In the genomic region with DNA sequence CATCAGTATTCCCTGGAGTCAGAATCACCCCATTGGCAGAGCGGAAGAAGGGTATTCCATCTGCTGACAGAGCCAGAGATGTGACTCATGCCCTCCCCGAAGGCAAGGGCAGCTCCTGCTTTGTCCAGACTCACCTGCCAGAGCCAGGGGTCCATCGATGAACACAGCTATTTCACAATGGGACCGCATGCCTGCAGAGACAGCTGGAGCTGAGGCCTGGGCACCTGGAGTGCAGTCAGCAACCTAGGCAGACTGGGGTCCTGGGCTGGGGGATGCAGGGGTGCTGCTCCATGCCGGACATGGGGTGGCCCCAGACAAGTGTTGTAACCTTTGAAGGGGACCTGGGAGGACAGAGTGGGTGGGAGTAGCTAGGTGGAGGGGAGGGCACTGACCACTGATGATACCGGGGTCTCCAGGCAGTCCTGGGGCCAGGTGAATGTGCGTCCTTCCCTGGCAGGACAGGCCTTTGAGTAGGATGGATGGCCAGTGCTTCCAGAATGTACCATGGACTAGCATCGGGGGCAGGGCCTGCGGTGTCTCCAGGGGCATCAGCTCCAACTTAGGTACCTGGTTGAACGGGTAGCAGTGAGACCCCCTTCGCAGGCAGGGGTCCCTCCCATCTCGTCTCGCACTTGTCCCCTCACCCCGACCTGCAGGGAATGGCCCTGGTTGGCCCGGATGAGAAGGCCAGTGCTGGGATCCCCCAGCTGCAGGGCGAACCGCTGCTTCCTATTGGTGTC, we compare ENCODE assay signal across 9 cellular contexts. TPM values are rescaled to one million over a fixed set of nuclear protein-coding genes. Genes with fewer than 3 reads are reported as not detected.
A peak's percentile ranks its signal among the peaks of the same experiment; 100 is the strongest.
DNase-seq lines count a peak whose midpoint lies in the region; TF ChIP-seq lines count a peak whose summit lies in the region.
"Had no signal": no experiment of that assay in that cellular context is flagged by ENCODE, and none has a peak within 500 bp of the region (broad histone marks: within the 10 kb centered on the region; RNA-seq: fewer than 3 reads in every experiment).

No MANE protein-coding gene starts in this region.

- DNase-seq in CD8-positive, alpha-beta memory T cell: peak in 1 of 5 donors; percentile 46
- DNase-seq in HPDE6-E6E7 (ENCODE audit: extremely low spot score) (peak; percentile 67), adrenal gland (peak in 4 of 7 donors; percentile 21 to 40 (median 32)), nephron progenitor cell (no peak), COLO829 (ENCODE audit: low spot score) (no peak), COLO668 (lab: John Stamatoyannopoulos, UW; ENCODE audit: unreplicated experiment) (no peak), Kasumi-1 (lab: John Stamatoyannopoulos, UW) (no peak), GM13976 (ENCODE audit: low spot score) (no peak)
- DNase-seq: NCI-H774 had no signal

- H3K27ac ChIP-seq in CD8-positive, alpha-beta memory T cell (ENCODE audit: low read depth, low read length): no peak overlapping the region
- peak overlapping the region in 2 of 5 donors; percentile 86 to 92 for H3K27ac ChIP-seq in adrenal gland

- H3K27me3 ChIP-seq in CD8-positive, alpha-beta memory T cell (ENCODE audit: insufficient read depth, low read length, poor library complexity, severe bottlenecking): no peaks in the 10 kb centered on the region
- no peaks in the 10 kb centered on the region for H3K27me3 ChIP-seq in adrenal gland

- H3K4me1 ChIP-seq in CD8-positive, alpha-beta memory T cell (ENCODE audit: insufficient read depth, low read length): peaks cover 26% of the 10 kb centered on the region
- H3K4me1 ChIP-seq in adrenal gland (replicated peaks in 1 of 2): peaks cover 11 to 30% of the 10 kb centered on the region in 2 donors

- H3K36me3 ChIP-seq in CD8-positive, alpha-beta memory T cell (ENCODE audit: insufficient read depth, low read length): peaks cover 24% of the 10 kb centered on the region
- H3K36me3 ChIP-seq in adrenal gland (replicated peaks in 1 of 2): peaks cover 0 to 12% of the 10 kb centered on the region in 2 donors

- intact Hi-C loops in adrenal gland (cut with DNase I): no loop called here

- no peaks in the 10 kb centered on the region for H3K9me3 ChIP-seq in CD8-positive, alpha-beta memory T cell (ENCODE audit: low read length)
- no peaks in the 10 kb centered on the region for H3K9me3 ChIP-seq in adrenal gland (replicated peaks in 1 of 3)

- peak overlapping the region in 6 of 7 donors; percentile 23 to 93 (median 91) for H3K4me3 Mint-ChIP-seq in CD8-positive, alpha-beta memory T cell
- peak overlapping the region; percentile 86 for H3K4me3 Mint-ChIP-seq in nephron progenitor cell

- WGBS in adrenal gland, 4 donors: 78 to 91% (median 85%) methylated on average over 8 to 17 of the region's 17 CpGs

- CTCF ChIA-PET in CD8-positive, alpha-beta memory T cell (lab: Charles Lee): interaction anchor here (0.6 to 12.0 kb wide), 11 partner anchors 8 to 107 kb away, joined by 3 to 143 read pairs (median 5); a partner anchor contains a TSS

- no peaks in the 10 kb centered on the region for H3K27me3 Mint-ChIP-seq in CD8-positive, alpha-beta memory T cell
- no peaks in the 10 kb centered on the region for H3K27me3 Mint-ChIP-seq in nephron progenitor cell (ENCODE audit: low read depth, poor library complexity)

- H3K9me3 Mint-ChIP-seq in CD8-positive, alpha-beta memory T cell: no peaks in the 10 kb centered on the region
- H3K9me3 Mint-ChIP-seq in nephron progenitor cell: no peaks in the 10 kb centered on the region

- TF ChIP-seq POLR2A in adrenal gland (IDR thresholded peaks at IDR 0.05): no peak

- POLR2A ChIA-PET in CD8-positive, alpha-beta memory T cell (lab: Charles Lee): interaction anchor here (1.0 to 6.2 kb wide), 6 partner anchors 9 to 61 kb away, joined by 3 to 69 read pairs (median 4); a partner anchor contains a TSS

- TF ChIP-seq CTCF in adrenal gland (IDR thresholded peaks at IDR 0.05) (no peak), nephron progenitor cell (IDR thresholded peaks at IDR 0.05) (no peak), GM13976 (IDR thresholded peaks at IDR 0.05; ENCODE audit: borderline replicate concordance, control extremely low read depth, extremely low read depth, insufficient read depth, missing control alignments) (no peak)

- in situ Hi-C loops in GM13976 (cut with MboI; ENCODE audit: low sequenced_read_pairs, unreplicated experiment): no loop called here

- no peak overlapping the region for H3K4me3 ChIP-seq in CD8-positive, alpha-beta memory T cell (ENCODE audit: low read length)
- H3K4me3 ChIP-seq in adrenal gland: no peak overlapping the region

- peak overlapping the region in 6 of 8 donors; percentile 34 to 77 (median 66) for H3K27ac Mint-ChIP-seq in CD8-positive, alpha-beta memory T cell
- H3K27ac Mint-ChIP-seq in nephron progenitor cell: peak overlapping the region; percentile 51

- H3K36me3 Mint-ChIP-seq in CD8-positive, alpha-beta memory T cell: peaks cover 0 to 36% (median 0%) of the 10 kb centered on the region in 3 donors
- H3K36me3 Mint-ChIP-seq in nephron progenitor cell (ENCODE audit: low read depth): no peaks in the 10 kb centered on the region

- H3K4me1 Mint-ChIP-seq in CD8-positive, alpha-beta memory T cell: peaks cover 22 to 38% (median 23%) of the 10 kb centered on the region in 3 donors
- peaks cover 29% of the 10 kb centered on the region for H3K4me1 Mint-ChIP-seq in nephron progenitor cell

RNA-seq across cellular contexts. Expression of a gene that starts 1.7 kb away (rescaled TPM):
- total RNA-seq in CD8-positive, alpha-beta memory T cell: 10 to 100 TPM; 28.3 to 31.5 TPM
- polyA plus RNA-seq in CD8-positive, alpha-beta memory T cell: 47.6 TPM
- total RNA-seq in adrenal gland: 10 to 100 TPM; 40.8 to 71.3 (median 55.1) TPM
- 100 to 1,000 TPM in 2 of 3 donors, 10 to 100 TPM in 1; 17.9 to 205 (median 175) TPM for polyA plus RNA-seq in adrenal gland

RNA-seq across cellular contexts. Expression of a gene that starts 1.8 kb away (rescaled TPM):
- 10 to 100 TPM; 75.3 to 78.6 TPM for total RNA-seq in CD8-positive, alpha-beta memory T cell
- polyA plus RNA-seq in CD8-positive, alpha-beta memory T cell: 51.6 TPM
- total RNA-seq in adrenal gland: 100 to 1,000 TPM in 2 of 8 donors, 10 to 100 TPM in 6; 67.2 to 126 (median 80.8) TPM
- polyA plus RNA-seq in adrenal gland: 100 to 1,000 TPM in 2 of 3 donors, 10 to 100 TPM in 1; 19.5 to 190 (median 101) TPM

RNA-seq across cellular contexts. Expression of a gene that starts 6.0 kb away (rescaled TPM):
- total RNA-seq in CD8-positive, alpha-beta memory T cell: 10 to 100 TPM; 25.5 to 26.4 TPM
- 28.7 TPM for polyA plus RNA-seq in CD8-positive, alpha-beta memory T cell
- total RNA-seq in adrenal gland: 100 to 1,000 TPM in 1 of 8 donors, 10 to 100 TPM in 7; 21.7 to 112 (median 59.3) TPM
- 100 to 1,000 TPM in 2 of 3 donors, 10 to 100 TPM in 1; 59.4 to 220 (median 192) TPM for polyA plus RNA-seq in adrenal gland

RNA-seq across cellular contexts. Expression of a gene that starts 10.1 kb away (rescaled TPM):
- total RNA-seq in CD8-positive, alpha-beta memory T cell: 10 to 100 TPM; 71.9 to 77.0 TPM
- 19.0 TPM for polyA plus RNA-seq in CD8-positive, alpha-beta memory T cell
- total RNA-seq in adrenal gland: 100 to 1,000 TPM in 5 of 8 donors, 10 to 100 TPM in 3; 53.8 to 156 (median 134) TPM
- 100 to 1,000 TPM in 2 of 3 donors, 10 to 100 TPM in 1; 64.4 to 185 (median 158) TPM for polyA plus RNA-seq in adrenal gland

RNA-seq across cellular contexts. Expression of a gene that starts 16.6 kb away (rescaled TPM):
- 10 to 100 TPM; 27.9 to 28.4 TPM for total RNA-seq in CD8-positive, alpha-beta memory T cell
- polyA plus RNA-seq in CD8-positive, alpha-beta memory T cell: 124 TPM
- total RNA-seq in adrenal gland: 100 to 1,000 TPM in 2 of 8 donors, 10 to 100 TPM in 6; 76.1 to 185 (median 94.8) TPM
- polyA plus RNA-seq in adrenal gland: 100 to 1,000 TPM; 206 to 812 (median 791) TPM

Comparison
In these comparisons a context has a peak if more than half of its experiments do, and no peak if none do; other contexts are left out.
1. DNase-seq: peak in HPDE6-E6E7 (single experiment) and adrenal gland (4 of 7); none in nephron progenitor cell (single experiment), COLO829 (single experiment), COLO668 (single experiment), Kasumi-1 (0 of 2) and GM13976 (single experiment).